Comparison of ENCODE assay signal across 8 cellular contexts in genomic region chr1:185044981-185045792, GRCh38. TPM values are rescaled to one million over a fixed set of nuclear protein-coding genes. Genes with fewer than 3 reads are reported as not detected.
DNase-seq lines count a peak whose midpoint lies in the region; ATAC-seq lines count a peak whose summit lies in the region.

RNF2 (plus strand) TSS chr1:185045558; CDS start chr1:185087554, 41,996 bp downstream.

- peak; percentile 47 for DNase-seq in GM19240 (ENCODE audit: insufficient read length, low spot score)
- DNase-seq in NCI-H69 (lab: John Stamatoyannopoulos, UW) = peak; percentile 93
- DNase-seq in activated CD8-positive, alpha-beta memory T cell treated with anti-CD3 and anti-CD28 coated beads for 1 hour (ENCODE audit: extremely low read depth in 1 of 2, low read depth in 1 of 2) = peak; percentile 54 to 64
- peak; percentile 69 for DNase-seq in effector CD8-positive, alpha-beta T cell (lab: John Stamatoyannopoulos, UW)
- peak; percentile 84 to 89 for DNase-seq in lung microvascular endothelial cell (ENCODE audit: low read depth in 2 of 2)
- peak; percentile 47 to 68 (median 55) for DNase-seq in stimulated activated CD4-positive, alpha-beta T cell treated with anti-CD3 and anti-CD28 coated beads, TNF-alpha, amount 100 ng/mL, for 48 hours (ENCODE audit: low read depth in 3 of 3)

- peak within 1 kb of the TSS; percentile 91 for H3K9ac ChIP-seq in BLaER1

- H3K36me3 ChIP-seq in BLaER1 = no peaks in the 10 kb centered on the region

- peak; percentile 85 for ATAC-seq in HG03457 (IDR thresholded peaks at IDR 0.05; ENCODE audit: unreplicated experiment)

- H3K4me1 ChIP-seq in BLaER1 = peaks cover 21% of the 10 kb centered on the region

- H3K4me3 ChIP-seq in BLaER1 = peak within 1 kb of the TSS; percentile 86

- no peaks in the 10 kb centered on the region for H3K27me3 ChIP-seq in BLaER1

- H4K20me1 ChIP-seq in BLaER1 = peaks cover 42% of the 10 kb centered on the region

- peak within 1 kb of the TSS; percentile 70 for H3K4me2 ChIP-seq in BLaER1

- peak within 1 kb of the TSS; percentile 87 for H3K27ac ChIP-seq in BLaER1

- no peaks in the 10 kb centered on the region for H3K9me3 ChIP-seq in BLaER1

RNA-seq across cellular contexts. Expression of gene RNF2, which starts in this region (rescaled TPM):
- 18.7 and 27.0 TPM in 2 replicates for total RNA-seq in lung microvascular endothelial cell

Comparison
In these comparisons a context has a peak if more than half of its experiments do, and no peak if none do; other contexts are left out.
1. Peak in every context shown above with its lines: DNase-seq, ATAC-seq, H3K4me3 ChIP-seq and H3K27ac ChIP-seq.